ENCODE assay signal across 17 cellular contexts in genomic region chr1:93471284-93471683, GRCh38. TPM values are rescaled to one million over a fixed set of nuclear protein-coding genes. Genes with fewer than 3 reads are reported as not detected.
DNase-seq lines count a peak whose midpoint lies in the region; ATAC-seq, FAIRE-seq and TF ChIP-seq lines count a peak whose summit lies in the region.
"Had no signal": no experiment of that assay in that cellular context is flagged by ENCODE, and none has a peak within 500 bp of the region (broad histone marks: within the 10 kb centered on the region; RNA-seq: fewer than 3 reads in every experiment).

No MANE protein-coding gene starts in this region.

- no peak for TF ChIP-seq RAD21 in H1 (IDR thresholded peaks at IDR 0.05 in 1 of 2, conservative IDR thresholded peaks at IDR 0.05 in 1 of 2; ENCODE audit: low read depth in 2 of 2, low read length in 2 of 2)

- H3K4me2 ChIP-seq in H1 (ENCODE audit: insufficient read depth in 1 of 2, low read depth in 2 of 2, low read length in 2 of 2) (peak overlapping the region in 1 of 2 experiments; percentile 17; a peak in 2 of 4 replicates), skeletal muscle satellite cell (ENCODE audit: low read length) (peak overlapping the region; percentile 32)
- H3K4me2 ChIP-seq: BLaER1 had no signal

- peak; percentile 83 for FAIRE-seq in H1 (lab: Jason Lieb, UNC)
- FAIRE-seq: GM12878 had no signal

- H3K4me3 Mint-ChIP-seq in activated CD4-positive, alpha-beta T cell treated with anti-CD3 and anti-CD28 coated beads, Interleukin-2, amount 10 ng/mL, durations not matched to agents 24 days and 14 days = no peak overlapping the region
- no peak overlapping the region for H3K4me3 Mint-ChIP-seq in activated CD4-positive, alpha-beta T cell treated with anti-CD3 and anti-CD28 coated beads, Interleukin-2, amount 10 ng/mL, durations not matched to agents 7 days and 5 days

- H3K4me1 Mint-ChIP-seq in activated CD4-positive, alpha-beta T cell treated with anti-CD3 and anti-CD28 coated beads, Interleukin-2, amount 10 ng/mL, durations not matched to agents 24 days and 14 days = no peaks in the 10 kb centered on the region
- H3K4me1 Mint-ChIP-seq in activated CD4-positive, alpha-beta T cell treated with anti-CD3 and anti-CD28 coated beads, Interleukin-2, amount 10 ng/mL, durations not matched to agents 7 days and 5 days = no peaks in the 10 kb centered on the region

- H3K36me3 ChIP-seq in H1 (ENCODE audit: control insufficient read depth in 2 of 4, insufficient read depth in 4 of 4, low read length in 3 of 4) (no peaks in the 10 kb centered on the region), skeletal muscle satellite cell (ENCODE audit: insufficient read depth, low read length) (no peaks in the 10 kb centered on the region)

- no peak overlapping the region for H2BK20ac ChIP-seq in H1 (ENCODE audit: low read length)

- peak; percentile 26 for DNase-seq in activated CD4-positive, alpha-beta T cell treated with anti-CD3 and anti-CD28 coated beads, Interleukin-2, amount 10 ng/mL, durations not matched to agents 24 days and 14 days
- no peak for DNase-seq in activated CD4-positive, alpha-beta T cell treated with anti-CD3 and anti-CD28 coated beads, Interleukin-2, amount 10 ng/mL, durations not matched to agents 7 days and 5 days
- DNase-seq in RWPE1 (ENCODE audit: low spot score) = no peak
- DNase-seq in H1 (ENCODE audit: low read depth in 1 of 2, low spot score in 2 of 2) = peak in 1 of 2 experiments; percentile 49
- DNase-seq in kidney tubule cell (ENCODE audit: low spot score) = no peak
- no peak for DNase-seq in NCI-H1694 treated with DMSO at 0.1 percent for 48 hours (lab: John Stamatoyannopoulos, UW)
- DNase-seq: 8988T, DND-41, MV-4-11, NCI-H1436, NCI-H2081, NCI-H774, Right ventricle myocardium superior had no signal

- POLR2A ChIA-PET in activated CD4-positive, alpha-beta T cell treated with anti-CD3 and anti-CD28 coated beads, Interleukin-2, amount 10 ng/mL, durations not matched to agents 7 days and 5 days (lab: Charles Lee) = no interaction called here
- POLR2A ChIA-PET in RWPE1 (lab: Yijun Ruan, JAX; ENCODE audit: low non-redundant PET) = no interaction called here
- POLR2A ChIA-PET in H1 (lab: Charles Lee; ENCODE audit: partially characterized antibody) = interaction anchor here (0.8 to 1.5 kb wide), 3 partner anchors 14 to 23 kb away, joined by 3 to 6 read pairs (median 4); no protein-coding TSS in a partner anchor

- peaks cover 4% of the 10 kb centered on the region for H3K79me1 ChIP-seq in H1 (ENCODE audit: low read depth, low read length)

- peaks cover 2% of the 10 kb centered on the region for H3K9me3 Mint-ChIP-seq in activated CD4-positive, alpha-beta T cell treated with anti-CD3 and anti-CD28 coated beads, Interleukin-2, amount 10 ng/mL, durations not matched to agents 24 days and 14 days
- H3K9me3 Mint-ChIP-seq in activated CD4-positive, alpha-beta T cell treated with anti-CD3 and anti-CD28 coated beads, Interleukin-2, amount 10 ng/mL, durations not matched to agents 7 days and 5 days = peaks cover 5% of the 10 kb centered on the region

- no peak overlapping the region for H4K91ac ChIP-seq in H1 (replicated peaks; ENCODE audit: insufficient read length, low read length)

- H3K56ac ChIP-seq in H1 (replicated peaks; ENCODE audit: insufficient read length, low read depth, low read length) = no peak overlapping the region

- no peak for TF ChIP-seq EP300 in H1 (IDR thresholded peaks at IDR 0.05; ENCODE audit: borderline replicate concordance in 1 of 2, low read depth in 2 of 2, low read length in 2 of 2)

- peaks cover 60 to 98% of the 10 kb centered on the region in 2 experiments for H3K79me2 ChIP-seq in H1 (ENCODE audit: control insufficient read depth in 1 of 2, insufficient read depth in 2 of 2, low read length in 2 of 2)

- no peaks in the 10 kb centered on the region for H3K9me3 ChIP-seq in H1 (ENCODE audit: insufficient read depth in 2 of 2, low read depth in 1 of 2, low read length in 1 of 2)
- H3K9me3 ChIP-seq in skeletal muscle satellite cell (replicated peaks; ENCODE audit: low read length) = no peaks in the 10 kb centered on the region

- no peak overlapping the region for H2BK12ac ChIP-seq in H1 (ENCODE audit: low read depth, low read length)

- H2BK5ac ChIP-seq in H1 (ENCODE audit: low read depth, low read length) = 0 out of 2 replicates have a peak overlapping the region, but pooled peaks have one; percentile 45

- H3K23ac ChIP-seq in H1 (ENCODE audit: insufficient read length) = no peak overlapping the region

- H3K9ac ChIP-seq in H1 (replicated peaks in 1 of 4; ENCODE audit: extremely low read depth in 1 of 4, low read depth in 3 of 4, low read length in 3 of 4) (no peak overlapping the region), skeletal muscle satellite cell (ENCODE audit: low read depth, low read length) (no peak overlapping the region)
- H3K9ac ChIP-seq: BLaER1 had no signal

- no peak for ATAC-seq in HG02938 (IDR thresholded peaks at IDR 0.05; ENCODE audit: unreplicated experiment)
- ATAC-seq: GM12878 had no signal

- H3K27me3 ChIP-seq in H1 (replicated peaks in 1 of 4; ENCODE audit: control insufficient read depth in 3 of 4, extremely low read depth in 1 of 4, insufficient read depth in 3 of 4, low read length in 3 of 4) (no peaks in the 10 kb centered on the region), skeletal muscle satellite cell (ENCODE audit: control insufficient read depth, insufficient read depth, low read length) (no peaks in the 10 kb centered on the region)
- H3K27me3 ChIP-seq: BLaER1 had no signal

- H3K4ac ChIP-seq in H1 (replicated peaks; ENCODE audit: insufficient read length, low read depth, low read length) = no peak overlapping the region

- H3K4me1 ChIP-seq in H1 (replicated peaks in 1 of 4; ENCODE audit: control insufficient read depth in 3 of 4, insufficient read depth in 4 of 4, low read length in 3 of 4) (peaks cover 0 to 5% (median 2%) of the 10 kb centered on the region in 4 experiments; a peak in 4 of 7 replicates), skeletal muscle satellite cell (ENCODE audit: control insufficient read depth, insufficient read depth, low read length) (peaks cover 14% of the 10 kb centered on the region)
- H3K4me1 ChIP-seq: BLaER1 had no signal

- H2BK15ac ChIP-seq in H1 (ENCODE audit: low read length) = no peak overlapping the region

- no peak overlapping the region for H2AK5ac ChIP-seq in H1 (ENCODE audit: low read depth, low read length)

- no peak overlapping the region for H4K8ac ChIP-seq in H1 (ENCODE audit: extremely low read depth, insufficient read depth, low read length)

- H3K18ac ChIP-seq in H1 (ENCODE audit: extremely low read depth, low read length) = no peak overlapping the region; the same call in 1 of the 2 replicates

- no peaks in the 10 kb centered on the region for H3K27me3 Mint-ChIP-seq in activated CD4-positive, alpha-beta T cell treated with anti-CD3 and anti-CD28 coated beads, Interleukin-2, amount 10 ng/mL, durations not matched to agents 24 days and 14 days
- H3K27me3 Mint-ChIP-seq in activated CD4-positive, alpha-beta T cell treated with anti-CD3 and anti-CD28 coated beads, Interleukin-2, amount 10 ng/mL, durations not matched to agents 7 days and 5 days = peaks cover 2% of the 10 kb centered on the region

- H3K14ac ChIP-seq in H1 (ENCODE audit: insufficient read length) = no peak overlapping the region

- no peak overlapping the region for H2AFZ ChIP-seq in H1 (ENCODE audit: low read length)

- intact Hi-C loops in activated CD4-positive, alpha-beta T cell treated with anti-CD3 and anti-CD28 coated beads, Interleukin-2, amount 10 ng/mL, durations not matched to agents 24 days and 14 days (cut with micrococcal nuclease) = no loop called here

- H3K36me3 Mint-ChIP-seq in activated CD4-positive, alpha-beta T cell treated with anti-CD3 and anti-CD28 coated beads, Interleukin-2, amount 10 ng/mL, durations not matched to agents 24 days and 14 days (ENCODE audit: low read depth) = no peaks in the 10 kb centered on the region
- no peaks in the 10 kb centered on the region for H3K36me3 Mint-ChIP-seq in activated CD4-positive, alpha-beta T cell treated with anti-CD3 and anti-CD28 coated beads, Interleukin-2, amount 10 ng/mL, durations not matched to agents 7 days and 5 days (ENCODE audit: low read depth)

- no peak overlapping the region for H3K27ac Mint-ChIP-seq in activated CD4-positive, alpha-beta T cell treated with anti-CD3 and anti-CD28 coated beads, Interleukin-2, amount 10 ng/mL, durations not matched to agents 24 days and 14 days
- no peak overlapping the region for H3K27ac Mint-ChIP-seq in activated CD4-positive, alpha-beta T cell treated with anti-CD3 and anti-CD28 coated beads, Interleukin-2, amount 10 ng/mL, durations not matched to agents 7 days and 5 days

- WGBS in H1 (ENCODE audit: extremely low coverage in 1 of 2, insufficient coverage in 1 of 2, insufficient read length in 1 of 2, insufficient replicate concordance in 2 of 2, low coverage in 1 of 2, low lambda C conversion rate in 2 of 2, missing lambda C conversion rate in 1 of 2), 2 experiments = 61% methylated on average over 6 of the region's 6 CpGs; no CpG with 5 or more reads in 1 of the 2 experiments

- TF ChIP-seq CTCF in RWPE1 (conservative IDR thresholded peaks at IDR 0.05; ENCODE audit: low read depth) = no peak
- no peak for TF ChIP-seq CTCF in H1 (IDR thresholded peaks at IDR 0.05; ENCODE audit: control extremely low read depth in 1 of 3, insufficient read depth in 1 of 3, low read depth in 1 of 3, low read length in 3 of 3)

- no peak overlapping the region for H4K5ac ChIP-seq in H1 (ENCODE audit: insufficient read length, low read depth, low read length)

- no peak for TF ChIP-seq POLR2A in H1 (IDR thresholded peaks at IDR 0.05; ENCODE audit: control extremely low read depth in 1 of 2, low read depth in 2 of 2, low read length in 2 of 2)

- CTCF ChIA-PET in activated CD4-positive, alpha-beta T cell treated with anti-CD3 and anti-CD28 coated beads, Interleukin-2, amount 10 ng/mL, durations not matched to agents 7 days and 5 days (lab: Charles Lee) = no interaction called here
- CTCF ChIA-PET in RWPE1 (lab: Yijun Ruan, JAX) = no interaction called here
- CTCF ChIA-PET in H1 (lab: Charles Lee; ENCODE audit: partially characterized antibody) = no interaction called here

- H3K4me3 ChIP-seq in H1 (ENCODE audit: extremely low read depth in 1 of 4, insufficient read depth in 2 of 4, low read depth in 3 of 4, low read length in 4 of 4) (peak overlapping the region in 1 of 4 experiments; percentile 7; a peak in 1 of 8 replicates), skeletal muscle satellite cell (ENCODE audit: low read length) (no peak overlapping the region)
- H3K4me3 ChIP-seq: BLaER1, GM12878 had no signal

- H3K23me2 ChIP-seq in H1 (ENCODE audit: low read depth, low read length) = no peaks in the 10 kb centered on the region

- peak overlapping the region; percentile 56 for H3K27ac ChIP-seq in RWPE1
- H3K27ac ChIP-seq in H1 (ENCODE audit: low read depth, low read length) = no peak overlapping the region
- H3K27ac ChIP-seq: BLaER1 had no signal

- peaks cover 5 to 13% of the 10 kb centered on the region in 2 experiments for H4K20me1 ChIP-seq in H1 (replicated peaks in 1 of 2; ENCODE audit: control insufficient read depth in 1 of 2, insufficient read depth in 2 of 2, low read length in 2 of 2)

- no peak overlapping the region for H2BK120ac ChIP-seq in H1 (replicated peaks; ENCODE audit: low read depth, low read length)

RNA-seq across cellular contexts. Expression of gene FNBP1L, which starts 23.4 kb away (rescaled TPM):
- 0.14 and 0.24 TPM in 2 replicates for total RNA-seq in activated CD4-positive, alpha-beta T cell treated with anti-CD3 and anti-CD28 coated beads, Interleukin-2, amount 10 ng/mL, durations not matched to agents 24 days and 14 days
- total RNA-seq in activated CD4-positive, alpha-beta T cell treated with anti-CD3 and anti-CD28 coated beads, Interleukin-2, amount 10 ng/mL, durations not matched to agents 7 days and 5 days = under 1 TPM; 0.40 to 0.58 TPM
- 94.2 and 95.9 TPM in 2 replicates for total RNA-seq in H1 (2021; fragmentation: NEBNext Ultra II Directional; extraction: Animal tissue kit (Norgen Biotek cat#: 25700))
- polyA plus RNA-seq in H1 (2011; rRNA removed) = 25.4 and 48.9 TPM in 2 replicates
- 49.1 TPM for polyA plus RNA-seq in H1 (2011; cell fraction: cytosol; rRNA removed)
- polyA plus RNA-seq in H1 (2011; cell fraction: nucleus; rRNA removed) = 20.3 TPM
- 43.6 to 76.2 TPM (median 52.6 TPM) in 4 replicates for polyA plus RNA-seq in H1 (2012, experiment 1 of 2)
- polyA plus RNA-seq in H1 (2012, experiment 2 of 2) = 4.1 TPM
- polyA plus RNA-seq in H1 (2013, experiment 1 of 2) = 60.8 TPM
- polyA plus RNA-seq in H1 (2013, experiment 2 of 2) = 60.3 TPM
- polyA minus RNA-seq in H1 (2011; rRNA and poly(A)+ RNA removed) = 69.1 and 75.1 TPM in 2 replicates
- polyA minus RNA-seq in H1 (2011; cell fraction: cytosol; rRNA and poly(A)+ RNA removed) = 44.2 TPM
- polyA minus RNA-seq in H1 (2011; cell fraction: nucleus; rRNA and poly(A)+ RNA removed) = 97.4 TPM
- 3.3 and 5.2 TPM in 2 replicates for total RNA-seq in skeletal muscle satellite cell (2012; rRNA removed)

Comparison
In these comparisons a context has a peak if more than half of its experiments do, and no peak if none do; other contexts are left out.
1. RNA of gene FNBP1L, which starts 23.4 kb away (total RNA-seq): 94.2 to 95.9 TPM in H1; 0.40 to 0.58 TPM in activated CD4-positive, alpha-beta T cell treated with anti-CD3 and anti-CD28 coated beads, Interleukin-2, amount 10 ng/mL, durations not matched to agents 7 days and 5 days and 0.14 to 0.24 TPM in activated CD4-positive, alpha-beta T cell treated with anti-CD3 and anti-CD28 coated beads, Interleukin-2, amount 10 ng/mL, durations not matched to agents 24 days and 14 days; every median in the first group is over 10 times any median in the second.